In genomic region chr10:44680764-44681163, GRCh38 we compare ENCODE assay signal across 27 cellular contexts.
"Had no signal": no experiment of that assay in that cellular context is flagged by ENCODE, and none has a peak within 500 bp of the region (broad histone marks: within the 10 kb centered on the region; RNA-seq: fewer than 3 reads in every experiment).

No MANE protein-coding gene starts in this region.

- H3K4me1 ChIP-seq: neural progenitor cell, parathyroid adenoma, psoas muscle, right lobe of liver, sigmoid colon, stomach, thyroid gland, upper lobe of left lung, vagina had no signal

- H2AFZ ChIP-seq: neural progenitor cell, parathyroid adenoma had no signal

- H3K4me1 Mint-ChIP-seq: neural progenitor cell; stimulated activated effector memory CD8-positive, alpha-beta T cell treated with anti-CD3 and anti-CD28 coated beads, Interleukin-12 subunit alpha, Interleukin-12 subunit beta, amount 100 ng/mL, for 72 hours; stimulated activated naive B cell treated with anti-CD40 and anti-IgM and Interleukin-4, amounts not matched to agents 10 μg/mL and 1 μg/mL and 100 μg/mL, for 72 hours had no signal

- H3K9me3 Mint-ChIP-seq: natural killer cell treated with Interleukin-12 subunit alpha and Interleukin-12 subunit beta and Interleukin-15 and Interleukin-18, amount 100 ng/mL, for 72 hours; neural progenitor cell; stimulated activated naive CD8-positive, alpha-beta T cell treated with anti-CD3 and anti-CD28 coated beads, Interleukin-15, Interleukin-2, amounts not matched to agents 100 ng/mL and 50 ng/mL, for 24 hours had no signal

- H3K27ac ChIP-seq: neural progenitor cell, ovary, parathyroid adenoma, psoas muscle, right lobe of liver, sigmoid colon, stomach, thyroid gland, tibial nerve, upper lobe of left lung, vagina had no signal

- H3K9me3 ChIP-seq: ovary, psoas muscle, right lobe of liver, sigmoid colon, stomach, thoracic aorta, thyroid gland, tibial nerve, upper lobe of left lung, vagina had no signal

- H3K4me3 Mint-ChIP-seq: naive thymus-derived CD4-positive, alpha-beta T cell; natural killer cell treated with Interleukin-12 subunit alpha and Interleukin-12 subunit beta and Interleukin-15 and Interleukin-18, amount 100 ng/mL, for 72 hours; neural progenitor cell; stimulated activated effector memory CD8-positive, alpha-beta T cell treated with anti-CD3 and anti-CD28 coated beads, Interleukin-12 subunit alpha, Interleukin-12 subunit beta, amount 100 ng/mL, for 72 hours; stimulated activated naive B cell treated with anti-CD40 and anti-IgM and Interleukin-4, amounts not matched to agents 10 μg/mL and 1 μg/mL and 100 μg/mL, for 72 hours; stimulated activated naive CD8-positive, alpha-beta T cell treated with anti-CD3 and anti-CD28 coated beads, Interleukin-15, Interleukin-2, amounts not matched to agents 100 ng/mL and 50 ng/mL, for 24 hours had no signal

- H3K79me2 ChIP-seq: parathyroid adenoma had no signal

- DNase-seq: naive thymus-derived CD4-positive, alpha-beta T cell; occipital lobe; ovary; psoas muscle; right cardiac atrium; right lobe of liver; sigmoid colon; small intestine; stimulated activated CD4-positive, alpha-beta T cell treated with anti-CD3 and anti-CD28 coated beads, Interleukin-15, amount 100 ng/mL, for 24 hours; stimulated activated CD4-positive, alpha-beta T cell treated with anti-CD3 and anti-CD28 coated beads, Interleukin-2, amount 100 ng/mL, for 24 hours; stimulated activated CD4-positive, alpha-beta T cell treated with anti-CD3 and anti-CD28 coated beads, Interleukin-2, amount 100 ng/mL, for 48 hours; stimulated activated CD4-positive, alpha-beta T cell treated with anti-CD3 and anti-CD28 coated beads, Interleukin-4, amount 100 ng/mL, for 24 hours; stimulated activated naive B cell treated with anti-CD40 and anti-IgM and Interleukin-4, amounts not matched to agents 10 μg/mL and 1 μg/mL and 100 μg/mL, for 72 hours; stimulated activated naive CD4-positive, alpha-beta T cell treated with Interleukin-2 at 50 U/mL for 16 hours; stomach; thyroid gland; trophoblast cell had no signal

- H3K27me3 Mint-ChIP-seq: natural killer cell treated with Interleukin-12 subunit alpha and Interleukin-12 subunit beta and Interleukin-15 and Interleukin-18, amount 100 ng/mL, for 72 hours had no signal

- H3K36me3 Mint-ChIP-seq: naive thymus-derived CD4-positive, alpha-beta T cell; natural killer cell treated with Interleukin-12 subunit alpha and Interleukin-12 subunit beta and Interleukin-15 and Interleukin-18, amount 100 ng/mL, for 72 hours; neural progenitor cell; stimulated activated effector memory CD8-positive, alpha-beta T cell treated with anti-CD3 and anti-CD28 coated beads, Interleukin-12 subunit alpha, Interleukin-12 subunit beta, amount 100 ng/mL, for 72 hours had no signal

- H3K27ac Mint-ChIP-seq: naive thymus-derived CD4-positive, alpha-beta T cell; neural progenitor cell; progenitor cell of endocrine pancreas; stimulated activated effector memory CD8-positive, alpha-beta T cell treated with anti-CD3 and anti-CD28 coated beads, Interleukin-12 subunit alpha, Interleukin-12 subunit beta, amount 100 ng/mL, for 72 hours; stimulated activated naive B cell treated with anti-CD40 and anti-IgM and Interleukin-4, amounts not matched to agents 10 μg/mL and 1 μg/mL and 100 μg/mL, for 72 hours; stimulated activated naive CD8-positive, alpha-beta T cell treated with anti-CD3 and anti-CD28 coated beads, Interleukin-15, Interleukin-2, amounts not matched to agents 100 ng/mL and 50 ng/mL, for 24 hours had no signal

- H3K27me3 ChIP-seq: neural progenitor cell, ovary, right lobe of liver, sigmoid colon, stomach, thyroid gland, tibial nerve, upper lobe of left lung, vagina had no signal

- H3K9ac ChIP-seq: neural progenitor cell, parathyroid adenoma had no signal

- H3K4me2 ChIP-seq: neural progenitor cell had no signal

- H3K36me3 ChIP-seq: neural progenitor cell, ovary, right lobe of liver, sigmoid colon, stomach, thoracic aorta, thyroid gland, tibial nerve, upper lobe of left lung, vagina had no signal

- H3K4me3 ChIP-seq: neural progenitor cell, ovary, psoas muscle, right lobe of liver, sigmoid colon, stomach, thoracic aorta, thyroid gland, tibial nerve, upper lobe of left lung, vagina had no signal

- ATAC-seq: naive thymus-derived CD4-positive, alpha-beta T cell; psoas muscle; right cardiac atrium; right lobe of liver; stimulated activated effector memory CD8-positive, alpha-beta T cell treated with anti-CD3 and anti-CD28 coated beads, Interleukin-12 subunit alpha, Interleukin-12 subunit beta, amount 100 ng/mL, for 72 hours; stimulated activated naive B cell treated with anti-CD40 and anti-IgM and Interleukin-4, amounts not matched to agents 10 μg/mL and 1 μg/mL and 100 μg/mL, for 72 hours had no signal
